In the genomic region with DNA sequence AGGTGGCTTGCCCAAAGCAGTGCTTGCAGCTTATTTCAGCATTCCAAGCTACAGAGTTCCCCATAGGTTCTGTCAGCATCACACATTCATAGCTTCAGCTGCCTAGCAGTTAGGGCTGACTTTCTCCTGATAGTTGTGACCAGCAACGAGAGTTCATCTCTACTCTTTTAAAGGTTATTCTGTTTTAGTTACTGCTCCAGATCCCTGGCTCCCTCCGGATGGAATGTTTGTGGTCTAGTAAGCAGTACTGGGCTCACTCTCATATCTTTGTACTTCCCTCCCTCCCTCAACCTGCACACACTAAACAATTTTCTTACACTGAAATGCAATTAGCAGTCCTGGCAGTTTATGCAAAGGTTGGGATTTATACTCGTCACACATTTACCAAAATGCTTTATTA, we compare ENCODE assay signal across 21 cellular contexts. TPM values are rescaled to one million over a fixed set of nuclear protein-coding genes. Genes with fewer than 3 reads are reported as not detected.
A peak's percentile ranks its signal among the peaks of the same experiment; 100 is the strongest.
DNase-seq lines count a peak whose midpoint lies in the region; ATAC-seq and TF ChIP-seq lines count a peak whose summit lies in the region.
"Had no signal": no experiment of that assay in that cellular context is flagged by ENCODE, and none has a peak within 500 bp of the region (broad histone marks: within the 10 kb centered on the region; RNA-seq: fewer than 3 reads in every experiment).

No MANE protein-coding gene starts in this region.

- H3K4me1 Mint-ChIP-seq in WTC11 (peaks cover 73% of the 10 kb centered on the region), immature natural killer cell (peaks cover 71 to 79% of the 10 kb centered on the region in 2 donors)

- H3K4me2 ChIP-seq in parathyroid adenoma (ENCODE audit: low read length): no peak overlapping the region

- H3K4me3 Mint-ChIP-seq in WTC11 (no peak overlapping the region), immature natural killer cell (peak overlapping the region in 1 of 5 donors; percentile 28)
- H3K4me3 Mint-ChIP-seq: activated T-helper 1 cell treated with anti-CD3 and anti-CD28 coated beads, Interleukin-12 subunit alpha, Interleukin-12 subunit beta, Interleukin-2, Interleukin-4 antibody, amounts not matched to agents 30 ng/mL and 10 ng/mL and 1 ng/mL, durations not matched to agents 14 hours and 24 hours and 36 hours; T-helper 2 cell treated with Interferon-gamma antibody and Interleukin-4, amounts not matched to agents 5 μg/mL and 100 μg/mL, for 36 hours had no signal

- H3K36me3 Mint-ChIP-seq in WTC11 (no peaks in the 10 kb centered on the region), immature natural killer cell (peaks cover 0 to 9% (median 0%) of the 10 kb centered on the region in 3 donors)

- CTCF ChIA-PET in WTC11 (lab: Charles Lee): interaction anchor here (1.3 kb wide), 1 partner anchor 25 kb away, joined by 3 read pairs; no protein-coding TSS in a partner anchor

- H3K27ac Mint-ChIP-seq in WTC11 (peak overlapping the region; percentile 10; the same call in 1 of the 2 replicates), immature natural killer cell (peak overlapping the region in 4 of 6 donors; percentile 28 to 55 (median 40))
- H3K27ac Mint-ChIP-seq: activated T-helper 1 cell treated with anti-CD3 and anti-CD28 coated beads, Interleukin-12 subunit alpha, Interleukin-12 subunit beta, Interleukin-2, Interleukin-4 antibody, amounts not matched to agents 30 ng/mL and 10 ng/mL and 1 ng/mL, durations not matched to agents 14 hours and 24 hours and 36 hours; T-helper 2 cell treated with Interferon-gamma antibody and Interleukin-4, amounts not matched to agents 5 μg/mL and 100 μg/mL, for 36 hours had no signal

- peaks cover 38% of the 10 kb centered on the region for H3K79me2 ChIP-seq in parathyroid adenoma

- POLR2A ChIA-PET in WTC11 (lab: Charles Lee): interaction anchor here (1.0 kb wide), 1 partner anchor 16 kb away, joined by 3 read pairs; no protein-coding TSS in a partner anchor

- H3K27me3 Mint-ChIP-seq in WTC11 (ENCODE audit: low read depth) (no peaks in the 10 kb centered on the region), immature natural killer cell (ENCODE audit: low read depth in 3 of 3) (peaks cover 0 to 2% (median 0%) of the 10 kb centered on the region in 3 donors)

- H3K4me3 ChIP-seq in parathyroid adenoma (ENCODE audit: low read depth, low read length) (no peak overlapping the region), BE2C (ENCODE audit: low read depth, low read length) (no peak overlapping the region), SJCRH30 (no peak overlapping the region)
- H3K4me3 ChIP-seq: adrenal gland had no signal

- H2AFZ ChIP-seq in parathyroid adenoma: no peak overlapping the region

- H3K4me1 ChIP-seq in parathyroid adenoma: peaks cover 37% of the 10 kb centered on the region
- no peaks in the 10 kb centered on the region for H3K4me1 ChIP-seq in BE2C
- H3K4me1 ChIP-seq in SJCRH30: peaks cover 12% of the 10 kb centered on the region; the same call in 1 of the 2 replicates
- H3K4me1 ChIP-seq: adrenal gland had no signal

- H3K9me3 Mint-ChIP-seq in WTC11: no peaks in the 10 kb centered on the region
- no peaks in the 10 kb centered on the region for H3K9me3 Mint-ChIP-seq in immature natural killer cell
- H3K9me3 Mint-ChIP-seq: activated T-helper 1 cell treated with anti-CD3 and anti-CD28 coated beads, Interleukin-12 subunit alpha, Interleukin-12 subunit beta, Interleukin-2, Interleukin-4 antibody, amounts not matched to agents 30 ng/mL and 10 ng/mL and 1 ng/mL, durations not matched to agents 14 hours and 24 hours and 36 hours; T-helper 2 cell treated with Interferon-gamma antibody and Interleukin-4, amounts not matched to agents 5 μg/mL and 100 μg/mL, for 36 hours had no signal

- peak; percentile 39 for DNase-seq in EL
- no peak for DNase-seq in WTC11 (ENCODE audit: low spot score)
- DNase-seq in immature natural killer cell: no peak
- DNase-seq in BE2C: no peak
- no peak for DNase-seq in SJCRH30
- no peak for DNase-seq in COR-L47 (lab: John Stamatoyannopoulos, UW)
- DNase-seq: activated CD8-positive, alpha-beta memory T cell treated with anti-CD3 and anti-CD28 coated beads for 24 hours; adrenal gland; cerebellar nuclear complex; midbrain; NCI-H187; NCI-H510A; occipital lobe; stimulated activated CD4-positive, alpha-beta T cell treated with anti-CD3 and anti-CD28 coated beads, Interleukin-4, amount 100 ng/mL, for 24 hours; substantia nigra had no signal

- H3K36me3 ChIP-seq in parathyroid adenoma (ENCODE audit: control insufficient read depth, insufficient read depth, low read length): no peaks in the 10 kb centered on the region
- no peaks in the 10 kb centered on the region for H3K36me3 ChIP-seq in BE2C
- H3K36me3 ChIP-seq in SJCRH30: no peaks in the 10 kb centered on the region
- H3K36me3 ChIP-seq: adrenal gland had no signal

- no peak overlapping the region for H3K9ac ChIP-seq in parathyroid adenoma

- H3K27me3 ChIP-seq in parathyroid adenoma (ENCODE audit: control insufficient read depth, insufficient read depth, low read length) (no peaks in the 10 kb centered on the region), BE2C (no peaks in the 10 kb centered on the region), SJCRH30 (no peaks in the 10 kb centered on the region)
- H3K27me3 ChIP-seq: adrenal gland had no signal

- TF ChIP-seq CTCF in WTC11 (IDR thresholded peaks at IDR 0.05): no peak
- no peak for TF ChIP-seq CTCF in parathyroid adenoma (IDR thresholded peaks at IDR 0.05)
- no peak for TF ChIP-seq CTCF in BE2C (IDR thresholded peaks at IDR 0.05; ENCODE audit: low read depth, low read length)

- peak overlapping the region; percentile 86 for H3K27ac ChIP-seq in parathyroid adenoma
- H3K27ac ChIP-seq in SJCRH30: no peak overlapping the region
- H3K27ac ChIP-seq: adrenal gland had no signal

- no peak for ATAC-seq in WTC11
- no peak for ATAC-seq in GM21529 (IDR thresholded peaks at IDR 0.05; ENCODE audit: unreplicated experiment)
- ATAC-seq: HepG2 had no signal

- H3K9me3 ChIP-seq in parathyroid adenoma (ENCODE audit: control insufficient read depth, low read length) (no peaks in the 10 kb centered on the region), BE2C (no peaks in the 10 kb centered on the region), SJCRH30 (replicated peaks) (no peaks in the 10 kb centered on the region)
- H3K9me3 ChIP-seq: adrenal gland had no signal

TF ChIP-seq in WTC11, 78 proteins besides CTCF, POLR2A, EP300 and RAD21:
- TF ChIP-seq, protein P1, sequence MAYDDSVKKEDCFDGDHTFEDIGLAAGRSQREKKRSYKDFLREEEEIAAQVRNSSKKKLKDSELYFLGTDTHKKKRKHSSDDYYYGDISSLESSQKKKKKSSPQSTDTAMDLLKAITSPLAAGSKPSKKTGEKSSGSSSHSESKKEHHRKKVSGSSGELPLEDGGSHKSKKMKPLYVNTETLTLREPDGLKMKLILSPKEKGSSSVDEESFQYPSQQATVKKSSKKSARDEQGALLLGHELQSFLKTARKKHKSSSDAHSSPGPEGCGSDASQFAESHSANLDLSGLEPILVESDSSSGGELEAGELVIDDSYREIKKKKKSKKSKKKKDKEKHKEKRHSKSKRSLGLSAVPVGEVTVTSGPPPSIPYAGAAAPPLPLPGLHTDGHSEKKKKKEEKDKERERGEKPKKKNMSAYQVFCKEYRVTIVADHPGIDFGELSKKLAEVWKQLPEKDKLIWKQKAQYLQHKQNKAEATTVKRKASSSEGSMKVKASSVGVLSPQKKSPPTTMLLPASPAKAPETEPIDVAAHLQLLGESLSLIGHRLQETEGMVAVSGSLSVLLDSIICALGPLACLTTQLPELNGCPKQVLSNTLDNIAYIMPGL (CRISPR knock-in tag; IDR thresholded peaks at IDR 0.05): no peak
- TF ChIP-seq KAT7 (CRISPR knock-in tag; IDR thresholded peaks at IDR 0.05; ENCODE audit: borderline replicate concordance) (no peak), ZNF317 (CRISPR knock-in tag; IDR thresholded peaks at IDR 0.05; ENCODE audit: borderline replicate concordance, low read depth) (no peak), TP53 (CRISPR knock-in tag; IDR thresholded peaks at IDR 0.05) (no peak), JUN (CRISPR knock-in tag; IDR thresholded peaks at IDR 0.05) (no peak), NFYB (CRISPR knock-in tag; conservative IDR thresholded peaks at IDR 0.05; ENCODE audit: low read depth) (no peak)
- TF ChIP-seq, protein P2, sequence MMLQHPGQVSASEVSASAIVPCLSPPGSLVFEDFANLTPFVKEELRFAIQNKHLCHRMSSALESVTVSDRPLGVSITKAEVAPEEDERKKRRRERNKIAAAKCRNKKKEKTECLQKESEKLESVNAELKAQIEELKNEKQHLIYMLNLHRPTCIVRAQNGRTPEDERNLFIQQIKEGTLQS (CRISPR knock-in tag; conservative IDR thresholded peaks at IDR 0.05): no peak
- TF ChIP-seq, protein P3, sequence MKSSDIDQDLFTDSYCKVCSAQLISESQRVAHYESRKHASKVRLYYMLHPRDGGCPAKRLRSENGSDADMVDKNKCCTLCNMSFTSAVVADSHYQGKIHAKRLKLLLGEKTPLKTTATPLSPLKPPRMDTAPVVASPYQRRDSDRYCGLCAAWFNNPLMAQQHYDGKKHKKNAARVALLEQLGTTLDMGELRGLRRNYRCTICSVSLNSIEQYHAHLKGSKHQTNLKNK (CRISPR knock-in tag; IDR thresholded peaks at IDR 0.05): no peak
- TF ChIP-seq, protein P4, sequence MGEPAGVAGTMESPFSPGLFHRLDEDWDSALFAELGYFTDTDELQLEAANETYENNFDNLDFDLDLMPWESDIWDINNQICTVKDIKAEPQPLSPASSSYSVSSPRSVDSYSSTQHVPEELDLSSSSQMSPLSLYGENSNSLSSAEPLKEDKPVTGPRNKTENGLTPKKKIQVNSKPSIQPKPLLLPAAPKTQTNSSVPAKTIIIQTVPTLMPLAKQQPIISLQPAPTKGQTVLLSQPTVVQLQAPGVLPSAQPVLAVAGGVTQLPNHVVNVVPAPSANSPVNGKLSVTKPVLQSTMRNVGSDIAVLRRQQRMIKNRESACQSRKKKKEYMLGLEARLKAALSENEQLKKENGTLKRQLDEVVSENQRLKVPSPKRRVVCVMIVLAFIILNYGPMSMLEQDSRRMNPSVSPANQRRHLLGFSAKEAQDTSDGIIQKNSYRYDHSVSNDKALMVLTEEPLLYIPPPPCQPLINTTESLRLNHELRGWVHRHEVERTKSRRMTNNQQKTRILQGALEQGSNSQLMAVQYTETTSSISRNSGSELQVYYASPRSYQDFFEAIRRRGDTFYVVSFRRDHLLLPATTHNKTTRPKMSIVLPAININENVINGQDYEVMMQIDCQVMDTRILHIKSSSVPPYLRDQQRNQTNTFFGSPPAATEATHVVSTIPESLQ (CRISPR knock-in tag; IDR thresholded peaks at IDR 0.05): no peak

RNA-seq across cellular contexts. Expression of a gene that starts 43.9 kb away (rescaled TPM):
- 0.35 TPM in 1 of 3 replicates, not detected in the others for total RNA-seq in WTC11 (2021)
- not detected for polyA plus RNA-seq in immature natural killer cell
- polyA plus RNA-seq in BE2C (2012; ENCODE audit: insufficient read depth, insufficient read length, low read depth): not detected
- total RNA-seq in SJCRH30 (2014; rRNA removed; shearing (Covaris generic)): not detected in 2 replicates
- total RNA-seq: HepG2, MCF 10A, occipital lobe had no signal
- polyA plus RNA-seq: HepG2 had no signal
